ENCODE assay signal across 8 cellular contexts in genomic region chr6:37168809-37169457, GRCh38. TPM values are rescaled to one million over a fixed set of nuclear protein-coding genes. Genes with fewer than 3 reads are reported as not detected.
DNase-seq lines count a peak whose midpoint lies in the region; ATAC-seq, FAIRE-seq and TF ChIP-seq lines count a peak whose summit lies in the region.

No MANE protein-coding gene starts in this region.

- no peaks in the 10 kb centered on the region for H3K9me2 ChIP-seq in PC-9 (ENCODE audit: insufficient read depth)

- no peak for TF ChIP-seq CTCF in A673 (conservative IDR thresholded peaks at IDR 0.05; ENCODE audit: low read depth, low read length)
- TF ChIP-seq CTCF in PC-9 (conservative IDR thresholded peaks at IDR 0.05) = no peak
- TF ChIP-seq CTCF in bronchial epithelial cell (IDR thresholded peaks at IDR 0.05; ENCODE audit: insufficient read depth, low read length, severe bottlenecking) = no peak
- no peak for TF ChIP-seq CTCF in kidney (IDR thresholded peaks at IDR 0.05; ENCODE audit: borderline replicate concordance, extremely low read depth, insufficient read depth)

- peak overlapping the region; percentile 86 for H3K4me2 ChIP-seq in PC-9

- peak; percentile 56 for FAIRE-seq in GM12892 (lab: Jason Lieb, UNC)
- FAIRE-seq in bronchial epithelial cell (lab: Jason Lieb, UNC) = no peak
- FAIRE-seq in kidney (lab: Jason Lieb, UNC) = no peak

- no peak overlapping the region; the same call in 1 of the 2 replicates for H2AFZ ChIP-seq in PC-9

- BruUV-seq in A673 (replicated peaks; lab: Mats Ljungman, UMichigan) = TSS peak; percentile 88
- BruUV-seq in PC-9 (replicated peaks; lab: Mats Ljungman, UMichigan) = TSS peak; percentile 33

- POLR2A ChIA-PET in A673 (lab: Charles Lee; ENCODE audit: low non-redundant PET) = interaction anchor here (1.0 kb wide), 1 partner anchor 87 kb away, joined by 12 read pairs; no protein-coding TSS in a partner anchor
- POLR2A ChIA-PET in PC-9 (lab: Charles Lee; ENCODE audit: unreplicated experiment) = interaction anchor here (0.6 to 1.5 kb wide), 9 partner anchors 21 to 144 kb away, joined by 3 to 26 read pairs (median 7); no protein-coding TSS in a partner anchor

- H4K20me1 ChIP-seq in PC-9 (ENCODE audit: insufficient read depth) = peaks cover 21% of the 10 kb centered on the region

- peaks cover 8% of the 10 kb centered on the region for H3K4me1 ChIP-seq in A673 (ENCODE audit: insufficient read depth, low read length, poor library complexity, severe bottlenecking)
- peaks cover 49% of the 10 kb centered on the region for H3K4me1 ChIP-seq in PC-9 (replicated peaks; ENCODE audit: insufficient read depth)
- peaks cover 8% of the 10 kb centered on the region in 2 donors for H3K4me1 ChIP-seq in kidney (ENCODE audit: control insufficient read depth in 1 of 2, insufficient read depth in 1 of 2, low read depth in 1 of 2, low read length in 2 of 2)

- H3K27me3 ChIP-seq in A673 (replicated peaks; ENCODE audit: insufficient read depth, low read depth, low read length, poor library complexity) (no peaks in the 10 kb centered on the region), PC-9 (ENCODE audit: insufficient read depth, low read depth) (no peaks in the 10 kb centered on the region), bronchial epithelial cell (ENCODE audit: control insufficient read depth, insufficient read depth, low read length) (no peaks in the 10 kb centered on the region)

- H3F3A ChIP-seq in PC-9 (ENCODE audit: insufficient read depth, low read depth) = peaks cover 58% of the 10 kb centered on the region

- H3K4me3 ChIP-seq in A673 (ENCODE audit: low read depth, low read length, poor library complexity, severe bottlenecking) = peak overlapping the region; percentile 67
- H3K4me3 ChIP-seq in PC-9 = peak overlapping the region; percentile 58
- peak overlapping the region; percentile 55 for H3K4me3 ChIP-seq in bronchial epithelial cell (ENCODE audit: low read depth, low read length)
- H3K4me3 ChIP-seq in kidney (ENCODE audit: low read length in 2 of 2) = peak overlapping the region; percentile 66

- H3K79me2 ChIP-seq in PC-9 (ENCODE audit: low read depth) = peaks cover 36% of the 10 kb centered on the region

- peak overlapping the region; percentile 8 to 88 for H3K9ac ChIP-seq in kidney (ENCODE audit: low read length in 2 of 2)

- intact Hi-C loops in A673 (cut with micrococcal nuclease; ENCODE audit: unreplicated experiment) (loop anchor here (1.0 kb wide), 1 partner anchor 67 kb away; no protein-coding TSS in a partner anchor), PC-9 (cut with micrococcal nuclease; ENCODE audit: unreplicated experiment) (loop anchor here (1.0 kb wide), 1 partner anchor 32 kb away; no protein-coding TSS in a partner anchor), kidney (cut with DNase I) (no loop called here)

- TF ChIP-seq POLR2A in GM12892 (IDR thresholded peaks at IDR 0.05; ENCODE audit: low read depth, low read length) = no peak

- no peak for ATAC-seq in GM18519 (IDR thresholded peaks at IDR 0.05; ENCODE audit: low FRiP score, unreplicated experiment)
- ATAC-seq in GM19397 (IDR thresholded peaks at IDR 0.05; ENCODE audit: unreplicated experiment) = no peak

- CTCF ChIA-PET in A673 (lab: Charles Lee) (interaction anchor here (1.2 to 5.4 kb wide), 2 partner anchors 41 to 118 kb away, joined by 3 to 38 read pairs; no protein-coding TSS in a partner anchor), PC-9 (lab: Charles Lee) (interaction anchor here (1.0 kb wide), 1 partner anchor 38 kb away, joined by 3 read pairs; no protein-coding TSS in a partner anchor)

- no peaks in the 10 kb centered on the region for H3K9me3 ChIP-seq in A673 (ENCODE audit: low read depth, low read length, poor library complexity, severe bottlenecking)
- no peaks in the 10 kb centered on the region for H3K9me3 ChIP-seq in PC-9 (ENCODE audit: insufficient read depth, low read depth)
- no peaks in the 10 kb centered on the region for H3K9me3 ChIP-seq in kidney (ENCODE audit: control insufficient read depth in 1 of 2, low read length in 2 of 2)

- H3K36me3 ChIP-seq in A673 (ENCODE audit: insufficient read depth, low read length, poor library complexity, severe bottlenecking) = peaks cover 17% of the 10 kb centered on the region
- H3K36me3 ChIP-seq in PC-9 (ENCODE audit: low read depth) = peaks cover 25% of the 10 kb centered on the region
- H3K36me3 ChIP-seq in bronchial epithelial cell (ENCODE audit: control insufficient read depth, insufficient read depth, low read length) = peaks cover 14% of the 10 kb centered on the region
- peaks cover 9 to 16% of the 10 kb centered on the region in 2 donors for H3K36me3 ChIP-seq in kidney (ENCODE audit: control insufficient read depth in 1 of 2, insufficient read depth in 2 of 2, low read length in 2 of 2)

- DNase-seq in A673 (ENCODE audit: low spot score) (no peak), GM12892 (ENCODE audit: insufficient read length) (no peak), PC-9 (peak in 1 of 2 experiments; percentile 68), bronchial epithelial cell (ENCODE audit: low read depth) (peak; percentile 48), kidney (no peak)
- DNase-seq in stimulated activated CD4-positive, alpha-beta T cell treated with anti-CD3 and anti-CD28 coated beads, Interleukin-4, amount 100 ng/mL, for 1 hour = peak; percentile 38

- H3K27ac ChIP-seq in A673 (ENCODE audit: low read depth, low read length, poor library complexity, severe bottlenecking) (peak overlapping the region; percentile 83), PC-9 (peak overlapping the region; percentile 97), kidney (ENCODE audit: low read depth in 2 of 2, low read length in 2 of 2) (peak overlapping the region; percentile 94 to 96)

RNA-seq across cellular contexts. Expression of gene PIM1, which starts 1.0 kb away (rescaled TPM):
- 8.9 and 10.6 TPM in 2 replicates for total RNA-seq in A673 (2021)
- polyA plus RNA-seq in GM12892 (2012; ENCODE audit: missing spikeins) = 8.3 TPM
- 51.0 and 60.3 TPM in 2 replicates for total RNA-seq in PC-9 (2021)
- total RNA-seq in bronchial epithelial cell = 29.2 and 35.3 TPM in 2 replicates
- total RNA-seq in kidney = 30.4 TPM
- polyA plus RNA-seq in kidney (ENCODE audit: insufficient read depth, low read depth, low replicate concordance) = 19.1 TPM

Comparison
In these comparisons a context has a peak if more than half of its experiments do, and no peak if none do; other contexts are left out.
1. DNase-seq: peak in bronchial epithelial cell (single experiment) and stimulated activated CD4-positive, alpha-beta T cell treated with anti-CD3 and anti-CD28 coated beads, Interleukin-4, amount 100 ng/mL, for 1 hour (single experiment); none in A673 (single experiment), GM12892 (single experiment) and kidney (single experiment).
2. Peak in every context shown above with its lines, with median percentiles within 50 percentile points of each other: H3K27ac ChIP-seq and H3K4me3 ChIP-seq.